ENCODE assay signal across 9 cellular contexts in genomic region chr11:70078095-70078795, GRCh38. TPM values are rescaled to one million over a fixed set of nuclear protein-coding genes. Genes with fewer than 3 reads are reported as not detected.
DNase-seq lines count a peak whose midpoint lies in the region; ATAC-seq and TF ChIP-seq lines count a peak whose summit lies in the region.
"Had no signal": no experiment of that assay in that cellular context is flagged by ENCODE, and none has a peak within 500 bp of the region (broad histone marks: within the 10 kb centered on the region; RNA-seq: fewer than 3 reads in every experiment).

TSS of gene ANO1 (plus strand) at chr11:70078317. CDS start at chr11:70078607, 290 bp downstream.

- TF ChIP-seq CTCF in chondrocyte (IDR thresholded peaks at IDR 0.05), result no peak
- no peak for TF ChIP-seq CTCF in GM10266 (IDR thresholded peaks at IDR 0.05; ENCODE audit: control insufficient read depth, insufficient read depth, low read depth, missing control alignments)

- POLR2A ChIA-PET in HEK293T (lab: Yijun Ruan, JAX), result no interaction called here

- no peaks in the 10 kb centered on the region for H3K9me3 Mint-ChIP-seq in chondrocyte (ENCODE audit: low read depth)
- no peaks in the 10 kb centered on the region for H3K9me3 Mint-ChIP-seq in stimulated activated memory B cell treated with anti-CD40 and anti-IgM and Interleukin-4, amounts not matched to agents 10 μg/mL and 1 μg/mL and 100 μg/mL, for 72 hours

- peak within 1 kb of the TSS; percentile 49 for H3K4me3 Mint-ChIP-seq in chondrocyte (ENCODE audit: unreplicated experiment)
- H3K4me3 Mint-ChIP-seq in stimulated activated memory B cell treated with anti-CD40 and anti-IgM and Interleukin-4, amounts not matched to agents 10 μg/mL and 1 μg/mL and 100 μg/mL, for 72 hours, result no peak within 1 kb of the TSS

- H3K4me1 Mint-ChIP-seq in chondrocyte (ENCODE audit: low read depth), result no peaks in the 10 kb centered on the region
- peaks cover 9% of the 10 kb centered on the region for H3K4me1 Mint-ChIP-seq in stimulated activated memory B cell treated with anti-CD40 and anti-IgM and Interleukin-4, amounts not matched to agents 10 μg/mL and 1 μg/mL and 100 μg/mL, for 72 hours

- DNase-seq in HEK293T (ENCODE audit: extremely low spot score) (peak; percentile 43), chondrocyte (ENCODE audit: low spot score) (peak; percentile 47), left kidney (ENCODE audit: low read depth, low spot score) (peak; percentile 51), GM10266 (ENCODE audit: extremely low spot score) (no peak), inferior parietal cortex (ENCODE audit: extremely low spot score) (no peak)
- no peak for DNase-seq in stimulated activated CD4-positive, alpha-beta T cell treated with anti-CD3 and anti-CD28 coated beads, Interleukin-15, amount 100 ng/mL, for 24 hours
- DNase-seq: EL had no signal

- no peaks in the 10 kb centered on the region for H3K36me3 Mint-ChIP-seq in chondrocyte (ENCODE audit: low read depth)
- no peaks in the 10 kb centered on the region for H3K36me3 Mint-ChIP-seq in stimulated activated memory B cell treated with anti-CD40 and anti-IgM and Interleukin-4, amounts not matched to agents 10 μg/mL and 1 μg/mL and 100 μg/mL, for 72 hours

- ATAC-seq in stimulated activated memory B cell treated with anti-CD40 and anti-IgM and Interleukin-4, amounts not matched to agents 10 μg/mL and 1 μg/mL and 100 μg/mL, for 72 hours, result peak; percentile 11
- ATAC-seq in HG03039 (IDR thresholded peaks at IDR 0.05; ENCODE audit: unreplicated experiment), result no peak

- H3K27me3 Mint-ChIP-seq in chondrocyte (ENCODE audit: low read depth), result peaks cover 55% of the 10 kb centered on the region
- peaks cover 61% of the 10 kb centered on the region for H3K27me3 Mint-ChIP-seq in stimulated activated memory B cell treated with anti-CD40 and anti-IgM and Interleukin-4, amounts not matched to agents 10 μg/mL and 1 μg/mL and 100 μg/mL, for 72 hours

- CTCF ChIA-PET in HEK293T (lab: Yijun Ruan, JAX), result no interaction called here

- no peak within 1 kb of the TSS for H3K27ac Mint-ChIP-seq in chondrocyte (ENCODE audit: unreplicated experiment)
- H3K27ac Mint-ChIP-seq in stimulated activated memory B cell treated with anti-CD40 and anti-IgM and Interleukin-4, amounts not matched to agents 10 μg/mL and 1 μg/mL and 100 μg/mL, for 72 hours, result no peak within 1 kb of the TSS

TF ChIP-seq in HEK293T, 16 proteins besides CTCF, POLR2A, EP300 and RAD21:
- TF ChIP-seq HDGF (IDR thresholded peaks at IDR 0.05; ENCODE audit: borderline replicate concordance), result no peak
- TF ChIP-seq L3MBTL2 (conservative IDR thresholded peaks at IDR 0.05), result no peak
- no peak for TF ChIP-seq SP1 (IDR thresholded peaks at IDR 0.05)
- TF ChIP-seq ARNT (IDR thresholded peaks at IDR 0.05), result no peak
- no peak for TF ChIP-seq PKNOX1 (IDR thresholded peaks at IDR 0.05)
- TF ChIP-seq ELF4 (IDR thresholded peaks at IDR 0.05), result no peak
- no peak for TF ChIP-seq NFRKB (IDR thresholded peaks at IDR 0.05)
- no peak for TF ChIP-seq CTBP1 (IDR thresholded peaks at IDR 0.05; ENCODE audit: borderline replicate concordance)
- no peak for TF ChIP-seq LEF1 (IDR thresholded peaks at IDR 0.05; ENCODE audit: borderline replicate concordance)
- TF ChIP-seq FOXM1 (IDR thresholded peaks at IDR 0.05; ENCODE audit: borderline replicate concordance), result no peak
- no peak for TF ChIP-seq FOXA1 (IDR thresholded peaks at IDR 0.05)
- no peak for TF ChIP-seq SUZ12 (IDR thresholded peaks at IDR 0.05)

RNA-seq across cellular contexts. Expression of gene ANO1, which starts in this region (rescaled TPM):
- 1.0 to 1.5 TPM (median 1.5 TPM) in 3 replicates for total RNA-seq in chondrocyte

Comparison
In these comparisons a context has a peak if more than half of its experiments do, and no peak if none do; other contexts are left out.
1. DNase-seq: peak in HEK293T (single experiment), chondrocyte (single experiment) and left kidney (single experiment); none in GM10266 (single experiment), stimulated activated CD4-positive, alpha-beta T cell treated with anti-CD3 and anti-CD28 coated beads, Interleukin-15, amount 100 ng/mL, for 24 hours (single experiment) and inferior parietal cortex (single experiment).